In the genomic region with DNA sequence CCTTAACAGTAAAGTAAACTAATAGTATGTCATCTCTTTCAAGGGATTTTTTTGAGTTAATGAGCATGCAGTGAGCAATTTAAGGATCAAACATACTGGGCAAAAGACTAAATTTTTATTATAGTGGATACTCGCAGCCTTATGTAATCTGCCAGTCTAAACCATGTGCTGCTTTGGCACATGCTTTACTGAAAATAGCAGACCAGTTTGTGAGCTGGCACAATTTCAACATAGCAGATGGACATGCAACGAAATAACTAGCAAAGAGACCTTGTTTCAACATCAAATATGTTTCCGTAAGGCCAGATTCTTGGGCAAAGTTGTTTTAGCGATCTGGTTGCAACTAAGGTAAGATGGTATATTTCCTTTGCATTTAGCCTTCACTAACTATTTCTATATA, we compare ENCODE assay signal across 19 cellular contexts.
A peak's percentile ranks its signal among the peaks of the same experiment; 100 is the strongest.
DNase-seq lines count a peak whose midpoint lies in the region; TF ChIP-seq lines count a peak whose summit lies in the region.
"Had no signal": no experiment of that assay in that cellular context is flagged by ENCODE, and none has a peak within 500 bp of the region (broad histone marks: within the 10 kb centered on the region; RNA-seq: fewer than 3 reads in every experiment).

No MANE protein-coding gene starts in this region.

- H3K79me2 ChIP-seq in SK-N-SH (ENCODE audit: insufficient read depth): no peaks in the 10 kb centered on the region

- H3K4me3 ChIP-seq in retinal pigment epithelial cell (ENCODE audit: low read length) (no peak overlapping the region), SK-N-SH (ENCODE audit: low read depth in 2 of 2, low read length in 1 of 2) (no peak overlapping the region)
- H3K4me3 ChIP-seq: GM23338, PC-9 had no signal

- H3K4me3 Mint-ChIP-seq in HFFc6: no peak overlapping the region
- H3K4me3 Mint-ChIP-seq: CD8-positive, alpha-beta memory T cell; GM23338; T-helper 1 cell treated with Interleukin-12 subunit alpha and Interleukin-12 subunit beta and Interleukin-4 antibody, amounts not matched to agents 30 μg/mL and 1 μg/mL, for 36 hours had no signal

- H3K9me3 ChIP-seq in SK-N-SH: no peaks in the 10 kb centered on the region

- no peak overlapping the region for H3K27ac ChIP-seq in SK-N-SH (ENCODE audit: low read depth in 2 of 2, low read length in 1 of 2)
- H3K27ac ChIP-seq: PC-9, RWPE1 had no signal

- DNase-seq in NCI-H1694 (lab: John Stamatoyannopoulos, UW) (peak; percentile 96), NCI-H446 treated with DMSO at 0.1 percent for 48 hours (lab: John Stamatoyannopoulos, UW) (peak; percentile 98), cerebellum (ENCODE audit: low spot score) (peak; percentile 48), retinal pigment epithelial cell (ENCODE audit: low read depth) (peak; percentile 39), HFFc6 (no peak), SHP77 treated with DMSO at 0.1 percent for 48 hours (lab: John Stamatoyannopoulos, UW) (no peak), SK-N-SH (no peak)
- DNase-seq: ACHN; CD8-positive, alpha-beta memory T cell; DND-41; KBM-7; MV-4-11; NCI-H1417 treated with DMSO at 0.1 percent for 48 hours; NCI-H2029; NCI-H82; PC-9 had no signal

- CTCF ChIA-PET in SK-N-SH (lab: Yijun Ruan, JAX): no interaction called here

- no peaks in the 10 kb centered on the region for H4K20me1 ChIP-seq in SK-N-SH (ENCODE audit: insufficient read depth)

- no peak overlapping the region for H3K4me2 ChIP-seq in SK-N-SH
- H3K4me2 ChIP-seq: GM23338, PC-9 had no signal

- no peaks in the 10 kb centered on the region for H3K36me3 ChIP-seq in SK-N-SH (replicated peaks in 1 of 2; ENCODE audit: control insufficient read depth in 1 of 2, insufficient read depth in 2 of 2, low read length in 1 of 2)

- TF ChIP-seq EP300 in SK-N-SH (IDR thresholded peaks at IDR 0.05; ENCODE audit: borderline replicate concordance in 1 of 2, low read depth in 1 of 2, low read length in 1 of 2): no peak

- no peak overlapping the region for H3K9ac ChIP-seq in SK-N-SH

- H3K27me3 ChIP-seq in SK-N-SH (ENCODE audit: insufficient read depth): no peaks in the 10 kb centered on the region

- H3K27me3 Mint-ChIP-seq in HFFc6 (ENCODE audit: insufficient read depth): no peaks in the 10 kb centered on the region
- H3K27me3 Mint-ChIP-seq: CD8-positive, alpha-beta memory T cell had no signal

- H3K9me2 ChIP-seq in SK-N-SH: no peaks in the 10 kb centered on the region

- H3K4me1 Mint-ChIP-seq in HFFc6 (ENCODE audit: low read depth): no peaks in the 10 kb centered on the region
- H3K4me1 Mint-ChIP-seq: CD8-positive, alpha-beta memory T cell; GM23338 had no signal

- H3K27ac Mint-ChIP-seq in HFFc6: no peak overlapping the region
- H3K27ac Mint-ChIP-seq: CD8-positive, alpha-beta memory T cell; GM23338; T-helper 1 cell treated with Interleukin-12 subunit alpha and Interleukin-12 subunit beta and Interleukin-4 antibody, amounts not matched to agents 30 μg/mL and 1 μg/mL, for 36 hours had no signal

- WGBS in SK-N-SH (ENCODE audit: low lambda C conversion rate): 31% methylated on average over 4 of the region's 4 CpGs

- TF ChIP-seq CTCF in retinal pigment epithelial cell (conservative IDR thresholded peaks at IDR 0.05; ENCODE audit: low read depth, low read length) (no peak), HFFc6 (IDR thresholded peaks at IDR 0.05) (no peak), SK-N-SH (IDR thresholded peaks at IDR 0.05) (no peak)

- H2AFZ ChIP-seq in SK-N-SH (ENCODE audit: low read depth): no peak overlapping the region; the same call in 1 of the 2 replicates
- H2AFZ ChIP-seq: GM23338, PC-9 had no signal

- H3K9me3 Mint-ChIP-seq in HFFc6: peaks cover 14% of the 10 kb centered on the region; the same call in 1 of the 2 replicates
- H3K9me3 Mint-ChIP-seq: GM23338; T-helper 1 cell treated with Interleukin-12 subunit alpha and Interleukin-12 subunit beta and Interleukin-4 antibody, amounts not matched to agents 30 μg/mL and 1 μg/mL, for 36 hours had no signal

- TF ChIP-seq RAD21 in SK-N-SH (IDR thresholded peaks at IDR 0.05; ENCODE audit: low read length): no peak

- POLR2A ChIA-PET in SK-N-SH (lab: Yijun Ruan, JAX): no interaction called here

- H3K36me3 Mint-ChIP-seq in HFFc6 (ENCODE audit: low read depth): no peaks in the 10 kb centered on the region
- H3K36me3 Mint-ChIP-seq: CD8-positive, alpha-beta memory T cell had no signal

- H3F3A ChIP-seq in SK-N-SH (replicated peaks; ENCODE audit: insufficient read depth): no peaks in the 10 kb centered on the region

- H3K4me1 ChIP-seq in SK-N-SH (ENCODE audit: control insufficient read depth in 1 of 2, insufficient read depth in 2 of 2, low read depth in 1 of 2, low read length in 1 of 2): no peaks in the 10 kb centered on the region

TF ChIP-seq in SK-N-SH, 30 proteins besides CTCF, POLR2A, EP300 and RAD21:
- TF ChIP-seq FOXJ3 (CRISPR knock-in tag; IDR thresholded peaks at IDR 0.05): no peak
- no peak for TF ChIP-seq FOSL2 (IDR thresholded peaks at IDR 0.05; ENCODE audit: borderline replicate concordance, low read depth)
- TF ChIP-seq SMC3 (IDR thresholded peaks at IDR 0.05; ENCODE audit: low read depth, low read length): no peak
- no peak for TF ChIP-seq NFIC (IDR thresholded peaks at IDR 0.05; ENCODE audit: borderline replicate concordance)
- TF ChIP-seq GATA2 (CRISPR knock-in tag; IDR thresholded peaks at IDR 0.05): no peak
- no peak for TF ChIP-seq IRF3 (IDR thresholded peaks at IDR 0.05; ENCODE audit: low read depth, low read length)
- no peak for TF ChIP-seq ELF1 (IDR thresholded peaks at IDR 0.05)
TF ChIP-seq in SK-N-SH: peak in this region for 0.

Comparison
In these comparisons a context has a peak if more than half of its experiments do, and no peak if none do; other contexts are left out.
1. DNase-seq: peak in NCI-H1694 (single experiment), NCI-H446 treated with DMSO at 0.1 percent for 48 hours (single experiment), cerebellum (single experiment) and retinal pigment epithelial cell (single experiment); none in HFFc6 (single experiment), SHP77 treated with DMSO at 0.1 percent for 48 hours (single experiment) and SK-N-SH (single experiment).